16 cellular contexts compared by ENCODE assay signal in genomic region chr5:136242611-136243010, GRCh38. TPM values are rescaled to one million over a fixed set of nuclear protein-coding genes. Genes with fewer than 3 reads are reported as not detected.
DNase-seq lines count a peak whose midpoint lies in the region; ATAC-seq and TF ChIP-seq lines count a peak whose summit lies in the region.
"Had no signal": no experiment of that assay in that cellular context is flagged by ENCODE, and none has a peak within 500 bp of the region (broad histone marks: within the 10 kb centered on the region; RNA-seq: fewer than 3 reads in every experiment).

No MANE protein-coding gene starts in this region.

- DNase-seq in WERI-Rb-1 (no peak), sigmoid colon (no peak), NCI-H1092 (lab: John Stamatoyannopoulos, UW) (no peak), CD14-positive monocyte (ENCODE audit: low spot score) (no peak)
- DNase-seq: central memory CD4-positive, alpha-beta T cell; MG63; stimulated activated CD4-positive, alpha-beta T cell treated with anti-CD3 and anti-CD28 coated beads, Interleukin-4, amount 100 ng/mL, for 4 hours; uterus had no signal

- H3K36me3 Mint-ChIP-seq in CD14-positive monocyte: no peaks in the 10 kb centered on the region
- H3K36me3 Mint-ChIP-seq: activated naive CD8-positive, alpha-beta T cell; memory B cell; stimulated activated effector memory CD8-positive, alpha-beta T cell treated with anti-CD3 and anti-CD28 coated beads, Interleukin-12 subunit alpha, Interleukin-12 subunit beta, amount 100 ng/mL, for 72 hours had no signal

- no peak for TF ChIP-seq POLR2A in sigmoid colon (IDR thresholded peaks at IDR 0.05)

- H3K27me3 Mint-ChIP-seq in CD14-positive monocyte (ENCODE audit: low read depth in 3 of 3): peaks cover 2 to 9% (median 5%) of the 10 kb centered on the region in 3 donors

- H3K4me3 ChIP-seq in WERI-Rb-1 (ENCODE audit: low read depth, low read length) (no peak overlapping the region), sigmoid colon (no peak overlapping the region)
- H3K4me3 ChIP-seq: BLaER1 treated with 17β-estradiol and CSF1 and Interleukin-3, amounts not matched to agents 10 nM and 100 nM; MG63; uterus had no signal

- H3K4me1 Mint-ChIP-seq in CD14-positive monocyte: no peaks in the 10 kb centered on the region
- H3K4me1 Mint-ChIP-seq: memory B cell; stimulated activated effector memory CD8-positive, alpha-beta T cell treated with anti-CD3 and anti-CD28 coated beads, Interleukin-12 subunit alpha, Interleukin-12 subunit beta, amount 100 ng/mL, for 72 hours had no signal

- H3K27ac Mint-ChIP-seq in CD14-positive monocyte: no peak overlapping the region
- H3K27ac Mint-ChIP-seq: activated naive CD8-positive, alpha-beta T cell; memory B cell; stimulated activated effector memory CD8-positive, alpha-beta T cell treated with anti-CD3 and anti-CD28 coated beads, Interleukin-12 subunit alpha, Interleukin-12 subunit beta, amount 100 ng/mL, for 72 hours had no signal

- intact Hi-C loops in sigmoid colon (cut with DNase I): no loop called here
- intact Hi-C loops in CD14-positive monocyte (cut with micrococcal nuclease): no loop called here

- peak overlapping the region; percentile 55 for H3K27ac ChIP-seq in WERI-Rb-1
- H3K27ac ChIP-seq in sigmoid colon: no peak overlapping the region
- H3K27ac ChIP-seq: BLaER1 treated with 17β-estradiol and CSF1 and Interleukin-3, amounts not matched to agents 10 nM and 100 nM; uterus had no signal

- TF ChIP-seq EP300 in sigmoid colon (IDR thresholded peaks at IDR 0.05): no peak

- ATAC-seq in GM18867 (IDR thresholded peaks at IDR 0.05; ENCODE audit: unreplicated experiment) (peak; percentile 75), GM21447 (IDR thresholded peaks at IDR 0.05; ENCODE audit: unreplicated experiment) (peak; percentile 53), HG03159 (IDR thresholded peaks at IDR 0.05; ENCODE audit: unreplicated experiment) (peak; percentile 70)
- ATAC-seq: sciatic nerve; stimulated activated effector memory CD8-positive, alpha-beta T cell treated with anti-CD3 and anti-CD28 coated beads, Interleukin-12 subunit alpha, Interleukin-12 subunit beta, amount 100 ng/mL, for 72 hours had no signal

- H3K9me3 Mint-ChIP-seq in CD14-positive monocyte: no peaks in the 10 kb centered on the region
- H3K9me3 Mint-ChIP-seq: memory B cell; stimulated activated effector memory CD8-positive, alpha-beta T cell treated with anti-CD3 and anti-CD28 coated beads, Interleukin-12 subunit alpha, Interleukin-12 subunit beta, amount 100 ng/mL, for 72 hours had no signal

- 75 to 83% methylated on average over 2 of the region's 2 CpGs for WGBS in sigmoid colon, 2 donors

- no peak overlapping the region for H3K4me3 Mint-ChIP-seq in CD14-positive monocyte
- H3K4me3 Mint-ChIP-seq: activated naive CD8-positive, alpha-beta T cell; memory B cell; stimulated activated effector memory CD8-positive, alpha-beta T cell treated with anti-CD3 and anti-CD28 coated beads, Interleukin-12 subunit alpha, Interleukin-12 subunit beta, amount 100 ng/mL, for 72 hours had no signal

- H3K36me3 ChIP-seq in WERI-Rb-1 (no peaks in the 10 kb centered on the region), sigmoid colon (no peaks in the 10 kb centered on the region)
- H3K36me3 ChIP-seq: BLaER1 treated with 17β-estradiol and CSF1 and Interleukin-3, amounts not matched to agents 10 nM and 100 nM; MG63; uterus had no signal

- H3K9me3 ChIP-seq in WERI-Rb-1 (ENCODE audit: severe bottlenecking) (no peaks in the 10 kb centered on the region), sigmoid colon (no peaks in the 10 kb centered on the region)
- H3K9me3 ChIP-seq: BLaER1 treated with 17β-estradiol and CSF1 and Interleukin-3, amounts not matched to agents 10 nM and 100 nM; MG63; uterus had no signal

- H3K27me3 ChIP-seq in WERI-Rb-1 (ENCODE audit: insufficient read depth, low read depth, severe bottlenecking) (no peaks in the 10 kb centered on the region), sigmoid colon (no peaks in the 10 kb centered on the region)
- H3K27me3 ChIP-seq: BLaER1 treated with 17β-estradiol and CSF1 and Interleukin-3, amounts not matched to agents 10 nM and 100 nM; uterus had no signal

- TF ChIP-seq CTCF in WERI-Rb-1 (IDR thresholded peaks at IDR 0.05; ENCODE audit: low read depth, low read length): no peak
- TF ChIP-seq CTCF in sigmoid colon (IDR thresholded peaks at IDR 0.05): no peak
- TF ChIP-seq CTCF in CD14-positive monocyte (IDR thresholded peaks at IDR 0.05): no peak

- H3K4me1 ChIP-seq in sigmoid colon: no peaks in the 10 kb centered on the region
- H3K4me1 ChIP-seq: uterus had no signal

RNA-seq across cellular contexts. Expression of gene SMIM32, which starts 49.6 kb away (rescaled TPM):
- total RNA-seq in sigmoid colon: under 1 TPM in 1 of 4 donors, not detected in 3; 0.36 TPM
- polyA plus RNA-seq in sigmoid colon (10 to 100 TPM in 2 of 3 donors, 1 to 10 TPM in 1; 8.6 to 10.8 (median 10.7) TPM), CD14-positive monocyte (not detected)
- total RNA-seq: sciatic nerve had no signal

Comparison
In these comparisons a context has a peak if more than half of its experiments do, and no peak if none do; other contexts are left out.
1. RNA of gene SMIM32, which starts 49.6 kb away (polyA plus RNA-seq): 8.6 to 10.8 TPM in sigmoid colon; not detected in CD14-positive monocyte; every median in the first group is over 4 times any median in the second.
2. Peak in every context shown above with its lines, with median percentiles within 50 percentile points of each other: ATAC-seq.